ENCODE assay signal across 20 cellular contexts in the genomic region with DNA sequence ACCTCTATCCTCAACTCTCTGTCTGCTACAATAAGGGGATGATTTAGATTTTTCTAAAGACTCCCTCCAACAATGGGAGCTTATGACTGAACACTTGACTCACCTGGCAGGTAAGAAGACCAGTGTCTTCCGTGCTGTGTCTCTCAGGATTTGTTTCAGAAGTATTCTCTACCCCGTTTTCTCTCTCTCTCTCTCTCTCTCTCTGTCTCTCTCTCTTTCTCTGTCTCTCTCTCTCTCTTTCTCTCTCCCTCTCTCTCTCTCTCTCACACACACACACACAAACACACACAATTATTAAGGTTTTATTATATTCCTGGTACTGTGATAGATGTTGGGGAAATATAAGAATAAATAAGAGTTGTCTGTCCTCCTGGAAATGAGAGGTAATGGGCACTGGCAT.
"Had no signal": no experiment of that assay in that cellular context is flagged by ENCODE, and none has a peak within 500 bp of the region (broad histone marks: within the 10 kb centered on the region; RNA-seq: fewer than 3 reads in every experiment).

No MANE protein-coding gene starts in this region.

- ATAC-seq: activated CD4-positive, alpha-beta T cell treated with anti-CD3 and anti-CD28 coated beads for 36 hours; activated CD8-positive, alpha-beta T cell treated with anti-CD3 and anti-CD28 coated beads for 36 hours; left cardiac atrium; right lobe of liver; stimulated activated naive CD8-positive, alpha-beta T cell treated with anti-CD3 and anti-CD28 coated beads, Interleukin-15, Interleukin-2, amounts not matched to agents 100 U/mL and 50 U/mL, for 24 hours had no signal

- H3K4me3 ChIP-seq: dorsolateral prefrontal cortex, esophagus squamous epithelium, lung, prostate gland, right lobe of liver, spleen, suprapubic skin, upper lobe of left lung had no signal

- DNase-seq: activated CD4-positive, alpha-beta T cell treated with anti-CD3 and anti-CD28 coated beads for 36 hours; activated CD8-positive, alpha-beta memory T cell treated with anti-CD3 and anti-CD28 coated beads, Interleukin-2, amount 50 U/mL, for 48 hours; activated CD8-positive, alpha-beta T cell treated with anti-CD3 and anti-CD28 coated beads for 36 hours; activated naive CD4-positive, alpha-beta T cell; cerebellar nuclear complex; dorsolateral prefrontal cortex; esophagus squamous epithelium; hypothalamus; left cardiac atrium; right lobe of liver; spleen; stimulated activated CD4-positive, alpha-beta T cell treated with anti-CD3 and anti-CD28 coated beads, Interleukin-1b, Interleukin-23, amount 100 ng/mL, for 48 hours; stimulated activated naive CD8-positive, alpha-beta T cell treated with anti-CD3 and anti-CD28 coated beads, Interleukin-15, Interleukin-2, amounts not matched to agents 100 U/mL and 50 U/mL, for 24 hours; T-helper 9 cell; upper lobe of left lung had no signal

- H3K27ac ChIP-seq: brain microvascular endothelial cell, dorsolateral prefrontal cortex, esophagus squamous epithelium, prostate gland, right lobe of liver, spleen, suprapubic skin, upper lobe of left lung, VCaP had no signal

- H3K4me1 ChIP-seq: esophagus squamous epithelium, prostate gland, right lobe of liver, spleen, suprapubic skin, upper lobe of left lung had no signal

- H3K27me3 ChIP-seq: brain microvascular endothelial cell, esophagus squamous epithelium, right lobe of liver, spleen, suprapubic skin, upper lobe of left lung had no signal

- H3K9me3 ChIP-seq: esophagus squamous epithelium, prostate gland, right lobe of liver, spleen, suprapubic skin, upper lobe of left lung had no signal

- H3K36me3 ChIP-seq: brain microvascular endothelial cell, esophagus squamous epithelium, prostate gland, right lobe of liver, spleen, suprapubic skin, upper lobe of left lung had no signal
